ENCODE assay signal across 8 cellular contexts in genomic region chr19:18023596-18024212, GRCh38. TPM values are rescaled to one million over a fixed set of nuclear protein-coding genes. Genes with fewer than 3 reads are reported as not detected.
DNase-seq lines count a peak whose midpoint lies in the region; ATAC-seq lines count a peak whose summit lies in the region.

No MANE protein-coding gene starts in this region.

- ATAC-seq in left cardiac atrium = peak; percentile 62 to 79
- no peak for ATAC-seq in HG03095 (IDR thresholded peaks at IDR 0.05; ENCODE audit: unreplicated experiment)

- intact Hi-C loops in left cardiac atrium (cut with DNase I) = no loop called here

- DNase-seq in CD1c-positive myeloid dendritic cell (ENCODE audit: extremely low spot score) (peak; percentile 90), NCI-H2171 (lab: John Stamatoyannopoulos, UW) (peak; percentile 55), left cardiac atrium (peak; percentile 90), NCI-H1436 (lab: John Stamatoyannopoulos, UW) (no peak), NCI-H1048 (lab: John Stamatoyannopoulos, UW) (no peak)
- DNase-seq in activated effector memory CD4-positive, alpha-beta T cell treated with Interleukin-2 at 50 U/mL for 16 hours = peak; percentile 63
- DNase-seq in stimulated activated CD4-positive, alpha-beta T cell treated with anti-CD3 and anti-CD28 coated beads, Interleukin-4, amount 100 ng/mL, for 1 hour = peak; percentile 56

RNA-seq across cellular contexts. Expression of gene ARRDC2, which starts 15.7 kb away (rescaled TPM):
- 10 to 100 TPM; 14.8 to 21.6 TPM for total RNA-seq in left cardiac atrium

RNA-seq across cellular contexts. Expression of gene KCNN1, which starts 56.8 kb away (rescaled TPM):
- total RNA-seq in left cardiac atrium = 1 to 10 TPM; 1.7 to 1.8 TPM

Comparison
In these comparisons a context has a peak if more than half of its experiments do, and no peak if none do; other contexts are left out.
1. DNase-seq: peak in CD1c-positive myeloid dendritic cell (single experiment), NCI-H2171 (single experiment), activated effector memory CD4-positive, alpha-beta T cell treated with Interleukin-2 at 50 U/mL for 16 hours (single experiment), left cardiac atrium (single experiment) and stimulated activated CD4-positive, alpha-beta T cell treated with anti-CD3 and anti-CD28 coated beads, Interleukin-4, amount 100 ng/mL, for 1 hour (single experiment); none in NCI-H1436 (single experiment) and NCI-H1048 (single experiment).